In genomic region chr3:143970773-143971366, GRCh38 we compare ENCODE assay signal across 1 cellular context.
TF ChIP-seq lines count a peak whose summit lies in the region.

No MANE protein-coding gene starts in this region.

TF ChIP-seq in K562, 482 proteins besides CTCF, POLR2A, EP300 and RAD21 (continued from another document):
- peak; percentile 59; the same call in 1 of the 2 replicates for TF ChIP-seq MGA (IDR thresholded peaks at IDR 0.05)
- TF ChIP-seq TFAP4 (CRISPR knock-in tag; IDR thresholded peaks at IDR 0.05; ENCODE audit: borderline replicate concordance): no peak
- peak; percentile 86 for TF ChIP-seq ZFX (CRISPR knock-in tag; IDR thresholded peaks at IDR 0.05)
- TF ChIP-seq ZNF12 (CRISPR knock-in tag; IDR thresholded peaks at IDR 0.05): 0 out of 2 replicates have a peak, but pooled peaks have one; percentile 27
- peak; percentile 51; the same call in 1 of the 2 replicates for TF ChIP-seq L3MBTL2 (IDR thresholded peaks at IDR 0.05)
- TF ChIP-seq ZBTB7A (IDR thresholded peaks at IDR 0.05; ENCODE audit: borderline replicate concordance, control insufficient read depth, low read depth, low read length): peak; percentile 3
- 0 out of 2 replicates have a peak, but pooled peaks have one; percentile 13 for TF ChIP-seq CBX1 (IDR thresholded peaks at IDR 0.05; ENCODE audit: low read depth)
- peak; percentile 66; the same call in 1 of the 2 replicates for TF ChIP-seq MYNN (IDR thresholded peaks at IDR 0.05)
- peak; percentile 63; the same call in 1 of the 2 replicates for TF ChIP-seq MYNN (CRISPR knock-in tag; IDR thresholded peaks at IDR 0.05)
- TF ChIP-seq MYC (IDR thresholded peaks at IDR 0.05; ENCODE audit: low read depth, low read length): peak; percentile 80; the same call in 1 of the 2 replicates
- no peak for TF ChIP-seq MYC (CRISPR knock-in tag; IDR thresholded peaks at IDR 0.05; ENCODE audit: borderline replicate concordance, low read depth)
- peak; percentile 73; the same call in 1 of the 2 replicates for TF ChIP-seq BHLHE40 (IDR thresholded peaks at IDR 0.05; ENCODE audit: low read length)
- 0 out of 2 replicates have a peak, but pooled peaks have one; percentile 69 for TF ChIP-seq REST (CRISPR knock-in tag; IDR thresholded peaks at IDR 0.05; ENCODE audit: low read depth)
- TF ChIP-seq, protein P1, sequence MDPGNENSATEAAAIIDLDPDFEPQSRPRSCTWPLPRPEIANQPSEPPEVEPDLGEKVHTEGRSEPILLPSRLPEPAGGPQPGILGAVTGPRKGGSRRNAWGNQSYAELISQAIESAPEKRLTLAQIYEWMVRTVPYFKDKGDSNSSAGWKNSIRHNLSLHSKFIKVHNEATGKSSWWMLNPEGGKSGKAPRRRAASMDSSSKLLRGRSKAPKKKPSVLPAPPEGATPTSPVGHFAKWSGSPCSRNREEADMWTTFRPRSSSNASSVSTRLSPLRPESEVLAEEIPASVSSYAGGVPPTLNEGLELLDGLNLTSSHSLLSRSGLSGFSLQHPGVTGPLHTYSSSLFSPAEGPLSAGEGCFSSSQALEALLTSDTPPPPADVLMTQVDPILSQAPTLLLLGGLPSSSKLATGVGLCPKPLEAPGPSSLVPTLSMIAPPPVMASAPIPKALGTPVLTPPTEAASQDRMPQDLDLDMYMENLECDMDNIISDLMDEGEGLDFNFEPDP (CRISPR knock-in tag; IDR thresholded peaks at IDR 0.05): peak; percentile 67; the same call in 1 of the 2 replicates
- TF ChIP-seq ELF1 (tag; IDR thresholded peaks at IDR 0.05): 0 out of 2 replicates have a peak, but pooled peaks have one; percentile 6
- TF ChIP-seq, protein P2, sequence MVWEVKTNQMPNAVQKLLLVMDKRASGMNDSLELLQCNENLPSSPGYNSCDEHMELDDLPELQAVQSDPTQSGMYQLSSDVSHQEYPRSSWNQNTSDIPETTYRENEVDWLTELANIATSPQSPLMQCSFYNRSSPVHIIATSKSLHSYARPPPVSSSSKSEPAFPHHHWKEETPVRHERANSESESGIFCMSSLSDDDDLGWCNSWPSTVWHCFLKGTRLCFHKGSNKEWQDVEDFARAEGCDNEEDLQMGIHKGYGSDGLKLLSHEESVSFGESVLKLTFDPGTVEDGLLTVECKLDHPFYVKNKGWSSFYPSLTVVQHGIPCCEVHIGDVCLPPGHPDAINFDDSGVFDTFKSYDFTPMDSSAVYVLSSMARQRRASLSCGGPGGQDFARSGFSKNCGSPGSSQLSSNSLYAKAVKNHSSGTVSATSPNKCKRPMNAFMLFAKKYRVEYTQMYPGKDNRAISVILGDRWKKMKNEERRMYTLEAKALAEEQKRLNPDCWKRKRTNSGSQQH (CRISPR knock-in tag; IDR thresholded peaks at IDR 0.05): no peak
